In the genomic region with DNA sequence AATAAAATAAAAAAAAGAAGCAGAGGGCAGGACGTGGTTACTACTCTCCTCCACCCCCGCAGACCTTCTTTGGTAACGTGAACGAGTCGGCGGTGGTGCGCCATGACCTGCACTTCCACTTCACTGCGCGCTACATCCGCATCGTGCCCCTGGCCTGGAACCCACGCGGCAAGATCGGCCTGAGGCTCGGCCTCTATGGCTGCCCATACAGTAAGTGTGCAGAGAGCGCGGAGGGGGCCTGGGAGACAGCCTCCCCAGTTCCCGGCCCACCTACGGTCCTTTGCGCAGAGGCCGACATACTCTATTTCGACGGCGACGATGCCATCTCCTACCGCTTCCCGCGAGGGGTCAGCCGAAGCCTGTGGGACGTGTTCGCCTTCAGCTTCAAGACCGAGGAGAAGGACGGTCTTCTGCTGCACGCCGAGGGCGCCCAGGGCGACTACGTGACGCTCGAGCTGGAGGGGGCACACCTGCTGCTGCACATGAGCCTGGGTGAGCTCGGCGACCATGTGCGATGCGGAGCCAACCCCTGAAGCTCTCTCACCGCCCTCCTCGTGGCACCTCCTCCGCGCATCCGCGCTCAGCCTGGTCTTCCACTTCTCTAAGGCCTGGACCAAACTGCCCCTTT, we compare ENCODE assay signal across 1 cellular context.
TF ChIP-seq lines count a peak whose summit lies in the region.

No MANE protein-coding gene starts in this region.

TF ChIP-seq in IMR-90, 13 proteins besides CTCF, POLR2A, EP300 and RAD21:
- TF ChIP-seq USF2 (IDR thresholded peaks at IDR 0.05; ENCODE audit: low read depth, low read length) (no peak), RCOR1 (IDR thresholded peaks at IDR 0.05; ENCODE audit: insufficient replicate concordance, low read length) (no peak), CEBPB (IDR thresholded peaks at IDR 0.05; ENCODE audit: low read depth, low read length) (no peak), SMC3 (IDR thresholded peaks at IDR 0.05; ENCODE audit: low read depth, low read length) (no peak), NFE2L2 (IDR thresholded peaks at IDR 0.05; ENCODE audit: low read depth, low read length) (no peak), RFX5 (IDR thresholded peaks at IDR 0.05; ENCODE audit: low read depth, low read length) (no peak), MAFK (IDR thresholded peaks at IDR 0.05; ENCODE audit: low read depth, low read length) (no peak), BHLHE40 (IDR thresholded peaks at IDR 0.05; ENCODE audit: low read depth, low read length) (no peak), MAZ (IDR thresholded peaks at IDR 0.05; ENCODE audit: borderline replicate concordance, low read depth, low read length) (no peak), MXI1 (IDR thresholded peaks at IDR 0.05; ENCODE audit: borderline replicate concordance, low read depth, low read length) (no peak), FOS (IDR thresholded peaks at IDR 0.05; ENCODE audit: low read depth, low read length) (no peak), CHD1 (IDR thresholded peaks at IDR 0.05; ENCODE audit: low read depth, low read length) (no peak)
- TF ChIP-seq, protein P1, sequence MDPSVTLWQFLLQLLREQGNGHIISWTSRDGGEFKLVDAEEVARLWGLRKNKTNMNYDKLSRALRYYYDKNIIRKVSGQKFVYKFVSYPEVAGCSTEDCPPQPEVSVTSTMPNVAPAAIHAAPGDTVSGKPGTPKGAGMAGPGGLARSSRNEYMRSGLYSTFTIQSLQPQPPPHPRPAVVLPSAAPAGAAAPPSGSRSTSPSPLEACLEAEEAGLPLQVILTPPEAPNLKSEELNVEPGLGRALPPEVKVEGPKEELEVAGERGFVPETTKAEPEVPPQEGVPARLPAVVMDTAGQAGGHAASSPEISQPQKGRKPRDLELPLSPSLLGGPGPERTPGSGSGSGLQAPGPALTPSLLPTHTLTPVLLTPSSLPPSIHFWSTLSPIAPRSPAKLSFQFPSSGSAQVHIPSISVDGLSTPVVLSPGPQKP (IDR thresholded peaks at IDR 0.05; ENCODE audit: borderline replicate concordance, low read depth, low read length), result no peak
